Comparison of ENCODE assay signal across 12 cellular contexts in genomic region chr12:103369929-103370328, GRCh38.
DNase-seq lines count a peak whose midpoint lies in the region; ATAC-seq and TF ChIP-seq lines count a peak whose summit lies in the region.
"Had no signal": no experiment of that assay in that cellular context is flagged by ENCODE, and none has a peak within 500 bp of the region (broad histone marks: within the 10 kb centered on the region; RNA-seq: fewer than 3 reads in every experiment).

No MANE protein-coding gene starts in this region.

- POLR2A ChIA-PET in activated CD4-positive, alpha-beta T cell treated with anti-CD3 and anti-CD28 coated beads for 36 hours (lab: Charles Lee) = no interaction called here

- TF ChIP-seq CTCF in type B pancreatic cell (conservative IDR thresholded peaks at IDR 0.05) (no peak), nephron progenitor cell (IDR thresholded peaks at IDR 0.05) (no peak)

- H3K9me3 Mint-ChIP-seq in type B pancreatic cell (no peaks in the 10 kb centered on the region), nephron progenitor cell (peaks cover 18% of the 10 kb centered on the region)
- peaks cover 2% of the 10 kb centered on the region for H3K9me3 Mint-ChIP-seq in activated CD4-positive, alpha-beta T cell treated with anti-CD3 and anti-CD28 coated beads for 36 hours (ENCODE audit: low read depth)

- ATAC-seq in GM18502 (IDR thresholded peaks at IDR 0.05; ENCODE audit: poor library complexity, unreplicated experiment) (peak; percentile 82), GM19463 (IDR thresholded peaks at IDR 0.05; ENCODE audit: unreplicated experiment) (peak; percentile 74), HG02798 (IDR thresholded peaks at IDR 0.05; ENCODE audit: poor library complexity, unreplicated experiment) (peak; percentile 83), HG03378 (IDR thresholded peaks at IDR 0.05; ENCODE audit: unreplicated experiment) (peak; percentile 87)
- no peak for ATAC-seq in activated CD4-positive, alpha-beta T cell treated with anti-CD3 and anti-CD28 coated beads for 36 hours
- ATAC-seq: left lung had no signal

- CTCF ChIA-PET in activated CD4-positive, alpha-beta T cell treated with anti-CD3 and anti-CD28 coated beads for 36 hours (lab: Charles Lee) = no interaction called here

- H3K27me3 Mint-ChIP-seq in type B pancreatic cell (peaks cover 10% of the 10 kb centered on the region), nephron progenitor cell (ENCODE audit: low read depth, poor library complexity) (peaks cover 15% of the 10 kb centered on the region)
- H3K27me3 Mint-ChIP-seq in activated CD4-positive, alpha-beta T cell treated with anti-CD3 and anti-CD28 coated beads for 36 hours = no peaks in the 10 kb centered on the region

- H3K4me3 Mint-ChIP-seq in type B pancreatic cell (no peak overlapping the region), nephron progenitor cell (no peak overlapping the region)
- H3K4me3 Mint-ChIP-seq in activated CD4-positive, alpha-beta T cell treated with anti-CD3 and anti-CD28 coated beads for 36 hours = no peak overlapping the region
- H3K4me3 Mint-ChIP-seq: T-helper 1 cell treated with Interleukin-12 subunit alpha and Interleukin-12 subunit beta and Interleukin-4 antibody, amounts not matched to agents 30 μg/mL and 1 μg/mL, for 36 hours had no signal

- H3K36me3 Mint-ChIP-seq in type B pancreatic cell (no peaks in the 10 kb centered on the region), nephron progenitor cell (ENCODE audit: low read depth) (no peaks in the 10 kb centered on the region)
- H3K36me3 Mint-ChIP-seq in activated CD4-positive, alpha-beta T cell treated with anti-CD3 and anti-CD28 coated beads for 36 hours (ENCODE audit: low read depth) = no peaks in the 10 kb centered on the region

- intact Hi-C loops in activated CD4-positive, alpha-beta T cell treated with anti-CD3 and anti-CD28 coated beads for 36 hours (cut with DNase I, micrococcal nuclease) = no loop called here

- H3K27ac Mint-ChIP-seq in type B pancreatic cell (no peak overlapping the region), nephron progenitor cell (no peak overlapping the region)
- no peak overlapping the region for H3K27ac Mint-ChIP-seq in activated CD4-positive, alpha-beta T cell treated with anti-CD3 and anti-CD28 coated beads for 36 hours
- H3K27ac Mint-ChIP-seq: T-helper 1 cell treated with Interleukin-12 subunit alpha and Interleukin-12 subunit beta and Interleukin-4 antibody, amounts not matched to agents 30 μg/mL and 1 μg/mL, for 36 hours had no signal

- H3K4me1 Mint-ChIP-seq in type B pancreatic cell (ENCODE audit: unreplicated experiment) (no peaks in the 10 kb centered on the region), nephron progenitor cell (no peaks in the 10 kb centered on the region)
- peaks cover 16% of the 10 kb centered on the region for H3K4me1 Mint-ChIP-seq in activated CD4-positive, alpha-beta T cell treated with anti-CD3 and anti-CD28 coated beads for 36 hours

- no peak for DNase-seq in type B pancreatic cell (ENCODE audit: extremely low spot score, unreplicated experiment)
- no peak for DNase-seq in NCI-H446 (lab: John Stamatoyannopoulos, UW)
- DNase-seq in nephron progenitor cell = no peak
- no peak for DNase-seq in activated CD4-positive, alpha-beta T cell treated with anti-CD3 and anti-CD28 coated beads for 36 hours
- DNase-seq: activated CD4-positive, alpha-beta T cell treated with anti-CD3 and anti-CD28 coated beads, Interleukin-2, amount 50 U/mL, for 48 hours; activated effector memory CD4-positive, alpha-beta T cell treated with anti-CD3 and anti-CD28 coated beads, Interleukin-2, amount 50 U/mL, for 16 hours; left lung had no signal
